8 cellular contexts compared by ENCODE assay signal in genomic region chr5:60945760-60946253, GRCh38. TPM values are rescaled to one million over a fixed set of nuclear protein-coding genes. Genes with fewer than 3 reads are reported as not detected.
DNase-seq lines count a peak whose midpoint lies in the region; ATAC-seq and TF ChIP-seq lines count a peak whose summit lies in the region.

No MANE protein-coding gene starts in this region.

- H3K36me3 Mint-ChIP-seq in activated T-cell treated with anti-CD3 and anti-CD28 coated beads, Interleukin-2, amount 50 U/mL, for 24 hours (ENCODE audit: low read depth), result peaks cover 33% of the 10 kb centered on the region
- peaks cover 5% of the 10 kb centered on the region for H3K36me3 Mint-ChIP-seq in activated CD8-positive, alpha-beta T cell treated with anti-CD3 and anti-CD28 coated beads, Interleukin-2, amount 10 ng/mL, durations not matched to agents 7 days and 5 days (ENCODE audit: low read depth)

- peaks cover 6% of the 10 kb centered on the region for H3K4me1 ChIP-seq in cardiac muscle cell (ENCODE audit: low read depth)

- no peaks in the 10 kb centered on the region for H3K27me3 Mint-ChIP-seq in activated T-cell treated with anti-CD3 and anti-CD28 coated beads, Interleukin-2, amount 50 U/mL, for 24 hours
- no peaks in the 10 kb centered on the region for H3K27me3 Mint-ChIP-seq in activated CD8-positive, alpha-beta T cell treated with anti-CD3 and anti-CD28 coated beads, Interleukin-2, amount 10 ng/mL, durations not matched to agents 7 days and 5 days (ENCODE audit: low read depth)

- peak; percentile 11 for DNase-seq in activated T-cell treated with anti-CD3 and anti-CD28 coated beads for 1 hour (ENCODE audit: low read depth)
- DNase-seq in activated T-cell treated with anti-CD3 and anti-CD28 coated beads, Interleukin-2, amount 50 U/mL, for 24 hours, result no peak
- DNase-seq in H4 (ENCODE audit: low spot score), result peak; percentile 22
- DNase-seq in KG1 (lab: John Stamatoyannopoulos, UW), result peak; percentile 65
- DNase-seq in activated CD8-positive, alpha-beta T cell treated with anti-CD3 and anti-CD28 coated beads, Interleukin-2, amount 10 ng/mL, durations not matched to agents 7 days and 5 days, result peak; percentile 48
- DNase-seq in cardiac muscle cell (ENCODE audit: low read depth in 1 of 2, low spot score in 1 of 2), result peak; percentile 37 to 75
- peak; percentile 51 for DNase-seq in pons (ENCODE audit: low spot score)
- DNase-seq in DMS153 (lab: John Stamatoyannopoulos, UW), result no peak

- no peaks in the 10 kb centered on the region for H3K9me3 Mint-ChIP-seq in activated T-cell treated with anti-CD3 and anti-CD28 coated beads, Interleukin-2, amount 50 U/mL, for 24 hours
- H3K9me3 Mint-ChIP-seq in activated CD8-positive, alpha-beta T cell treated with anti-CD3 and anti-CD28 coated beads, Interleukin-2, amount 10 ng/mL, durations not matched to agents 7 days and 5 days (ENCODE audit: insufficient read depth), result no peaks in the 10 kb centered on the region

- H3K27ac Mint-ChIP-seq in activated T-cell treated with anti-CD3 and anti-CD28 coated beads, Interleukin-2, amount 50 U/mL, for 24 hours, result no peak overlapping the region
- H3K27ac Mint-ChIP-seq in activated CD8-positive, alpha-beta T cell treated with anti-CD3 and anti-CD28 coated beads, Interleukin-2, amount 10 ng/mL, durations not matched to agents 7 days and 5 days, result no peak overlapping the region

- CTCF ChIA-PET in activated CD8-positive, alpha-beta T cell treated with anti-CD3 and anti-CD28 coated beads, Interleukin-2, amount 10 ng/mL, durations not matched to agents 7 days and 5 days (lab: Charles Lee), result interaction anchor here (1.5 to 1.6 kb wide), 4 partner anchors 13 to 257 kb away, joined by 3 to 6 read pairs (median 5); partner anchors contain the start of gene DEPDC1B

- POLR2A ChIA-PET in activated CD8-positive, alpha-beta T cell treated with anti-CD3 and anti-CD28 coated beads, Interleukin-2, amount 10 ng/mL, durations not matched to agents 7 days and 5 days (lab: Charles Lee), result interaction anchor here (0.6 to 1.4 kb wide), 2 partner anchors 246 to 332 kb away, joined by 3 read pairs; partner anchors contain the start of gene DEPDC1B

- H3K36me3 ChIP-seq in cardiac muscle cell, result no peaks in the 10 kb centered on the region

- no peaks in the 10 kb centered on the region for H3K9me3 ChIP-seq in cardiac muscle cell (ENCODE audit: low read depth)

- H3K27me3 ChIP-seq in cardiac muscle cell, result no peaks in the 10 kb centered on the region

- peak overlapping the region; percentile 34 for H3K27ac ChIP-seq in cardiac muscle cell

- peak; percentile 21 for ATAC-seq in activated CD8-positive, alpha-beta T cell treated with anti-CD3 and anti-CD28 coated beads, Interleukin-2, amount 10 ng/mL, durations not matched to agents 7 days and 5 days

- peaks cover 36% of the 10 kb centered on the region for H3K4me1 Mint-ChIP-seq in activated T-cell treated with anti-CD3 and anti-CD28 coated beads, Interleukin-2, amount 50 U/mL, for 24 hours (ENCODE audit: low read depth)
- peaks cover 13% of the 10 kb centered on the region for H3K4me1 Mint-ChIP-seq in activated CD8-positive, alpha-beta T cell treated with anti-CD3 and anti-CD28 coated beads, Interleukin-2, amount 10 ng/mL, durations not matched to agents 7 days and 5 days (ENCODE audit: low read depth)

- no peak overlapping the region for H3K4me3 Mint-ChIP-seq in activated T-cell treated with anti-CD3 and anti-CD28 coated beads, Interleukin-2, amount 50 U/mL, for 24 hours
- H3K4me3 Mint-ChIP-seq in activated CD8-positive, alpha-beta T cell treated with anti-CD3 and anti-CD28 coated beads, Interleukin-2, amount 10 ng/mL, durations not matched to agents 7 days and 5 days, result no peak overlapping the region

- peak overlapping the region; percentile 59 for H3K4me3 ChIP-seq in cardiac muscle cell

- TF ChIP-seq CTCF in cardiac muscle cell (IDR thresholded peaks at IDR 0.05; ENCODE audit: low read depth, low read length), result no peak

RNA-seq across cellular contexts. Expression of gene NDUFAF2, which starts 0.8 kb away (rescaled TPM):
- 60.2 and 76.2 TPM in 2 replicates for total RNA-seq in H4 (2014; rRNA removed; shearing (Covaris generic))
- total RNA-seq in activated CD8-positive, alpha-beta T cell treated with anti-CD3 and anti-CD28 coated beads, Interleukin-2, amount 10 ng/mL, durations not matched to agents 7 days and 5 days, result 10 to 100 TPM; 17.1 to 21.4 TPM
- total RNA-seq in cardiac muscle cell, result 17.6 and 28.8 TPM in 2 replicates
- polyA plus RNA-seq in cardiac muscle cell, result 50.3 and 51.2 TPM in 2 replicates

RNA-seq across cellular contexts. Expression of gene ERCC8, which starts 0.9 kb away (rescaled TPM):
- total RNA-seq in H4 (2014; rRNA removed; shearing (Covaris generic)), result 37.2 and 44.9 TPM in 2 replicates
- total RNA-seq in activated CD8-positive, alpha-beta T cell treated with anti-CD3 and anti-CD28 coated beads, Interleukin-2, amount 10 ng/mL, durations not matched to agents 7 days and 5 days, result 1 to 10 TPM; 7.6 to 9.8 TPM
- total RNA-seq in cardiac muscle cell, result 9.7 and 23.9 TPM in 2 replicates
- polyA plus RNA-seq in cardiac muscle cell, result 17.6 and 19.1 TPM in 2 replicates

Comparison
In these comparisons a context has a peak if more than half of its experiments do, and no peak if none do; other contexts are left out.
1. DNase-seq: peak in activated T-cell treated with anti-CD3 and anti-CD28 coated beads for 1 hour (single experiment), H4 (single experiment), KG1 (single experiment), activated CD8-positive, alpha-beta T cell treated with anti-CD3 and anti-CD28 coated beads, Interleukin-2, amount 10 ng/mL, durations not matched to agents 7 days and 5 days (single experiment), cardiac muscle cell (2 of 2) and pons (single experiment); none in activated T-cell treated with anti-CD3 and anti-CD28 coated beads, Interleukin-2, amount 50 U/mL, for 24 hours (single experiment) and DMS153 (single experiment).